Comparison of ENCODE assay signal across 9 cellular contexts in the genomic region with DNA sequence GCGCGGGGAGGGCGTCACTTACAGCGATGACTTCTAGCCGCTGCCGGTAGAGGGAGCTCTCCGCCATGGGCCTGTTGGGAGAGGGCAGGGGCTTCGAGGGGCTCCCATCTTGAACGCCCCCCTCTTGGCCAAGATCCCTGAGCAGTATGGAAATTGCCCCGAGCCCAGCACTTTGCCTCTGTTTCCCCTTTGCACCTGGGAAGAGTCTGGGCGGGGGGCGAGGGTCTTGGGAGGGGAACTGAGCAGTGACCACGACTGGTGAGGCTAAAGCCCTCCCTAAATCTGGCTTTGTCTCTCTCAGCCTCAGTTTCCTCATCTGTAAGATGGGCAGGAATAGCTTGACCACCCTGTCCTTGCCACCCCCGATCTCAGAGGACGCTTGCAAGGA. TPM values are rescaled to one million over a fixed set of nuclear protein-coding genes. Genes with fewer than 3 reads are reported as not detected.
DNase-seq lines count a peak whose midpoint lies in the region; ATAC-seq and TF ChIP-seq lines count a peak whose summit lies in the region.
"Had no signal": no experiment of that assay in that cellular context is flagged by ENCODE, and none has a peak within 500 bp of the region (broad histone marks: within the 10 kb centered on the region; RNA-seq: fewer than 3 reads in every experiment).

No MANE protein-coding gene starts in this region.

- no peak overlapping the region for H3K4me3 Mint-ChIP-seq in Caco-2 (ENCODE audit: unreplicated experiment)
- H3K4me3 Mint-ChIP-seq in natural killer cell treated with Interleukin-12 subunit alpha and Interleukin-12 subunit beta and Interleukin-15 and Interleukin-18, amount 100 ng/mL, for 72 hours = peak overlapping the region; percentile 58

- in situ Hi-C loops in astrocyte of the cerebellum (cut with HindIII; ENCODE audit: low sequenced_read_pairs) = no loop called here

- DNase-seq in Caco-2 (no peak), RPMI8226 (peak; percentile 53), astrocyte of the cerebellum (ENCODE audit: low read depth) (no peak), hippocampal formation (lab: John Stamatoyannopoulos, UW) (no peak), NCI-H1105 treated with DMSO at 0.1 percent for 48 hours (lab: John Stamatoyannopoulos, UW) (no peak), NCI-H774 (lab: John Stamatoyannopoulos, UW) (no peak)
- DNase-seq in natural killer cell treated with Interleukin-12 subunit alpha and Interleukin-12 subunit beta and Interleukin-15 and Interleukin-18, amount 100 ng/mL, for 72 hours (ENCODE audit: low spot score) = peak; percentile 61

- H3K4me3 ChIP-seq in Caco-2 (ENCODE audit: low read depth, low read length) = no peak overlapping the region
- no peak overlapping the region for H3K4me3 ChIP-seq in astrocyte of the cerebellum (ENCODE audit: low read depth, low read length)
- H3K4me3 ChIP-seq: thoracic aorta had no signal

- H3K36me3 ChIP-seq in Caco-2 (ENCODE audit: control insufficient read depth, insufficient read depth, low read length) = no peaks in the 10 kb centered on the region; the same call in 1 of the 2 replicates
- H3K36me3 ChIP-seq: thoracic aorta had no signal

- BruUV-seq in Caco-2 (replicated peaks; lab: Mats Ljungman, UMichigan) = no TSS peak

- no peaks in the 10 kb centered on the region for H3K9me3 Mint-ChIP-seq in Caco-2 (ENCODE audit: unreplicated experiment)
- no peaks in the 10 kb centered on the region for H3K9me3 Mint-ChIP-seq in natural killer cell treated with Interleukin-12 subunit alpha and Interleukin-12 subunit beta and Interleukin-15 and Interleukin-18, amount 100 ng/mL, for 72 hours

- peaks cover 12% of the 10 kb centered on the region for H3K36me3 Mint-ChIP-seq in Caco-2 (ENCODE audit: insufficient read depth, unreplicated experiment)
- H3K36me3 Mint-ChIP-seq in natural killer cell treated with Interleukin-12 subunit alpha and Interleukin-12 subunit beta and Interleukin-15 and Interleukin-18, amount 100 ng/mL, for 72 hours = no peaks in the 10 kb centered on the region

- CTCF ChIA-PET in Caco-2 (lab: Charles Lee) = interaction anchor here (0.5 to 1.8 kb wide), 3 partner anchors 15 to 85 kb away, joined by 3 to 7 read pairs (median 4); no protein-coding TSS in a partner anchor

- peaks cover 35% of the 10 kb centered on the region for H3K4me1 ChIP-seq in Caco-2

- intact Hi-C loops in Caco-2 (cut with micrococcal nuclease; ENCODE audit: unreplicated experiment) = no loop called here

- no peaks in the 10 kb centered on the region for H3K9me3 ChIP-seq in Caco-2
- H3K9me3 ChIP-seq: thoracic aorta had no signal

- no peak for ATAC-seq in natural killer cell treated with Interleukin-12 subunit alpha and Interleukin-12 subunit beta and Interleukin-15 and Interleukin-18, amount 100 ng/mL, for 72 hours
- no peak for ATAC-seq in GM19455 (IDR thresholded peaks at IDR 0.05; ENCODE audit: unreplicated experiment)

- peak overlapping the region; percentile 82 for H3K27ac Mint-ChIP-seq in Caco-2 (ENCODE audit: unreplicated experiment)
- no peak overlapping the region for H3K27ac Mint-ChIP-seq in natural killer cell treated with Interleukin-12 subunit alpha and Interleukin-12 subunit beta and Interleukin-15 and Interleukin-18, amount 100 ng/mL, for 72 hours

- no peaks in the 10 kb centered on the region for H3K27me3 ChIP-seq in Caco-2 (replicated peaks; ENCODE audit: control insufficient read depth, insufficient read depth, low read length)

- no peaks in the 10 kb centered on the region for H3K27me3 Mint-ChIP-seq in Caco-2 (ENCODE audit: insufficient read depth, unreplicated experiment)
- peaks cover 21 to 24% of the 10 kb centered on the region in 2 donors for H3K27me3 Mint-ChIP-seq in natural killer cell treated with Interleukin-12 subunit alpha and Interleukin-12 subunit beta and Interleukin-15 and Interleukin-18, amount 100 ng/mL, for 72 hours

- no peak for TF ChIP-seq CTCF in Caco-2 (IDR thresholded peaks at IDR 0.05; ENCODE audit: insufficient read depth in 1 of 2, low read depth in 1 of 2, low read length in 1 of 2, severe bottlenecking in 1 of 2, unreplicated experiment in 1 of 2)
- peak; percentile 73 for TF ChIP-seq CTCF in astrocyte of the cerebellum (IDR thresholded peaks at IDR 0.05; ENCODE audit: low read depth, low read length, missing control alignments)

- POLR2A ChIA-PET in Caco-2 (lab: Charles Lee) = no interaction called here

- H3K4me1 Mint-ChIP-seq in Caco-2 (ENCODE audit: low read depth, unreplicated experiment) = peaks cover 14% of the 10 kb centered on the region
- peaks cover 14% of the 10 kb centered on the region in 2 donors for H3K4me1 Mint-ChIP-seq in natural killer cell treated with Interleukin-12 subunit alpha and Interleukin-12 subunit beta and Interleukin-15 and Interleukin-18, amount 100 ng/mL, for 72 hours (ENCODE audit: low read depth in 2 of 2)

RNA-seq across cellular contexts. Expression of a gene that starts 2.8 kb away (rescaled TPM):
- 25.9 TPM in 2 replicates for total RNA-seq in Caco-2 (2022)
- not detected for total RNA-seq in natural killer cell treated with Interleukin-12 subunit alpha and Interleukin-12 subunit beta and Interleukin-15 and Interleukin-18, amount 100 ng/mL, for 72 hours
- total RNA-seq: thoracic aorta had no signal

RNA-seq across cellular contexts. Expression of a gene that starts 13.5 kb away (rescaled TPM):
- 5.2 TPM in 2 replicates for total RNA-seq in Caco-2 (2022)
- under 1 TPM; 0.31 to 0.59 TPM for total RNA-seq in natural killer cell treated with Interleukin-12 subunit alpha and Interleukin-12 subunit beta and Interleukin-15 and Interleukin-18, amount 100 ng/mL, for 72 hours

RNA-seq across cellular contexts. Expression of a gene that starts 26.5 kb away (rescaled TPM):
- total RNA-seq in Caco-2 (2022) = not detected in 2 replicates
- total RNA-seq in natural killer cell treated with Interleukin-12 subunit alpha and Interleukin-12 subunit beta and Interleukin-15 and Interleukin-18, amount 100 ng/mL, for 72 hours = not detected
- total RNA-seq: thoracic aorta had no signal

RNA-seq across cellular contexts. Expression of a gene that starts 27.5 kb away (rescaled TPM):
- 4.7 and 5.6 TPM in 2 replicates for total RNA-seq in Caco-2 (2022)
- 10 to 100 TPM; 34.9 to 44.0 TPM for total RNA-seq in natural killer cell treated with Interleukin-12 subunit alpha and Interleukin-12 subunit beta and Interleukin-15 and Interleukin-18, amount 100 ng/mL, for 72 hours

RNA-seq across cellular contexts. Expression of a gene that starts 31.1 kb away (rescaled TPM):
- total RNA-seq in Caco-2 (2022) = not detected in 2 replicates
- not detected for total RNA-seq in natural killer cell treated with Interleukin-12 subunit alpha and Interleukin-12 subunit beta and Interleukin-15 and Interleukin-18, amount 100 ng/mL, for 72 hours
- total RNA-seq: thoracic aorta had no signal

Comparison
In these comparisons a context has a peak if more than half of its experiments do, and no peak if none do; other contexts are left out.
1. DNase-seq: peak in RPMI8226 (single experiment) and natural killer cell treated with Interleukin-12 subunit alpha and Interleukin-12 subunit beta and Interleukin-15 and Interleukin-18, amount 100 ng/mL, for 72 hours (single experiment); none in Caco-2 (0 of 2), astrocyte of the cerebellum (single experiment), hippocampal formation (0 of 2), NCI-H1105 treated with DMSO at 0.1 percent for 48 hours (single experiment) and NCI-H774 (single experiment).
2. RNA of a gene that starts 2.8 kb away (total RNA-seq): 25.9 TPM in Caco-2; not detected in natural killer cell treated with Interleukin-12 subunit alpha and Interleukin-12 subunit beta and Interleukin-15 and Interleukin-18, amount 100 ng/mL, for 72 hours; every median in the first group is over 10 times any median in the second.